Comparison of ENCODE assay signal across 2 cellular contexts in the genomic region with DNA sequence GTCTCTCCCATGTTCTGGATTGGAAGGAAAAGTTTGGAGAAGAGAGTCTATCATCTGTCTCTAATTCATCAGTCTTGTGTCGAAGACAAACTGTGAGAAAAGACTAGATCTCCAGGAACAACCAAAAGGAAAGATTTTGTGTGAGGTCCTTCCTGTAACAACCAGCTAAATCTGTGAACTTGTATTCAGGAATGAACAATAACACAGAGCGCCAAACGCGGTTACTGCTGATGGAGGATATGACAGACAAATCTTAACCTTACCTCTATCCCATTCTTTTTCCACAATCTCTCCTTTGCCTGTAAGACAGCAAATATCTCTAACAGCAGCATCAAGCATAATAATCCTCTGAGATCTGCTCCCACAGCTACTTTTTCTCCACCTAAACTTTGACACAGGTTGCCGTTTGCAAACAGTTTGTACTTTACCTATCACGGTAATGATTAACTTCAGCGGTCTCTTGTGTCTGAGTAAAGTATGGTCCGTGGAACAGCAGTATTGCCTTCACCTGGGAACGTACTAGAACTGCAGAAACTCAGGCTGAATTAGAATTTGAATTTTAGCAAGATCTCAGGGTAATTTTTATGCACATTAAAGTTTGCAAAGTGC.
TF ChIP-seq lines count a peak whose summit lies in the region.

No MANE protein-coding gene starts in this region.

TF ChIP-seq in H1, 55 proteins besides CTCF, POLR2A, EP300 and RAD21:
- no peak for TF ChIP-seq GABPA (IDR thresholded peaks at IDR 0.05; ENCODE audit: borderline replicate concordance, insufficient read depth, low read length)
- TF ChIP-seq RXRA (IDR thresholded peaks at IDR 0.05; ENCODE audit: insufficient read depth, low read depth, low read length), result no peak
- no peak for TF ChIP-seq CBX5 (IDR thresholded peaks at IDR 0.05; ENCODE audit: low read depth, low read length)
- TF ChIP-seq EZH2 (IDR thresholded peaks at IDR 0.05; ENCODE audit: low read depth, low read length, severe bottlenecking), result no peak

TF ChIP-seq in HepG2, 621 proteins besides CTCF, POLR2A, EP300 and RAD21 (continues in another document):
- TF ChIP-seq ADNP (CRISPR knock-in tag; IDR thresholded peaks at IDR 0.05) (no peak), ZNF558 (CRISPR knock-in tag; IDR thresholded peaks at IDR 0.05; ENCODE audit: borderline replicate concordance) (no peak), GABPA (IDR thresholded peaks at IDR 0.05; ENCODE audit: low read depth, low read length) (no peak), GABPA (CRISPR knock-in tag; IDR thresholded peaks at IDR 0.05; ENCODE audit: low read depth) (no peak), REPIN1 (CRISPR knock-in tag; IDR thresholded peaks at IDR 0.05; ENCODE audit: borderline replicate concordance, low read depth) (no peak), SALL2 (CRISPR knock-in tag; IDR thresholded peaks at IDR 0.05) (no peak), ZNF644 (CRISPR knock-in tag; IDR thresholded peaks at IDR 0.05; ENCODE audit: low read depth) (no peak), HNF4A (CRISPR knock-in tag; IDR thresholded peaks at IDR 0.05) (no peak), PRDM15 (CRISPR knock-in tag; IDR thresholded peaks at IDR 0.05) (0 out of 2 replicates have a peak, but pooled peaks have one; percentile 39), IRF9 (CRISPR knock-in tag; IDR thresholded peaks at IDR 0.05; ENCODE audit: borderline replicate concordance) (no peak), ZBTB1 (CRISPR knock-in tag; IDR thresholded peaks at IDR 0.05; ENCODE audit: borderline replicate concordance) (no peak), ZMYM4 (CRISPR knock-in tag; IDR thresholded peaks at IDR 0.05) (no peak), RFX1 (IDR thresholded peaks at IDR 0.05) (no peak), TAF1 (CRISPR knock-in tag; IDR thresholded peaks at IDR 0.05) (no peak), PITX1 (CRISPR knock-in tag; IDR thresholded peaks at IDR 0.05) (no peak), ZNF572 (CRISPR knock-in tag; IDR thresholded peaks at IDR 0.05) (no peak), ZNF317 (CRISPR knock-in tag; IDR thresholded peaks at IDR 0.05) (no peak), MIXL1 (CRISPR knock-in tag; IDR thresholded peaks at IDR 0.05) (0 out of 2 replicates have a peak, but pooled peaks have one; percentile 22), ZFP82 (CRISPR knock-in tag; IDR thresholded peaks at IDR 0.05; ENCODE audit: borderline replicate concordance) (no peak), ATF5 (CRISPR knock-in tag; IDR thresholded peaks at IDR 0.05; ENCODE audit: low read depth) (no peak), ZNF567 (CRISPR knock-in tag; IDR thresholded peaks at IDR 0.05; ENCODE audit: borderline replicate concordance) (no peak), ZNF891 (CRISPR knock-in tag; IDR thresholded peaks at IDR 0.05) (no peak), ATF7-NPFF (CRISPR knock-in tag; IDR thresholded peaks at IDR 0.05; ENCODE audit: low read depth) (no peak), HMG20B (CRISPR knock-in tag; conservative IDR thresholded peaks at IDR 0.05) (no peak), SKI (IDR thresholded peaks at IDR 0.05; ENCODE audit: partially characterized antibody) (no peak), ZNF234 (CRISPR knock-in tag; conservative IDR thresholded peaks at IDR 0.05) (no peak), NR0B2 (CRISPR knock-in tag; IDR thresholded peaks at IDR 0.05) (no peak), TEAD2 (CRISPR knock-in tag; IDR thresholded peaks at IDR 0.05) (no peak), BRF2 (CRISPR knock-in tag; IDR thresholded peaks at IDR 0.05) (no peak), PPARG (CRISPR knock-in tag; conservative IDR thresholded peaks at IDR 0.05) (0 out of 2 replicates have a peak, but pooled peaks have one; percentile 36), ZBTB7A (CRISPR knock-in tag; IDR thresholded peaks at IDR 0.05) (no peak)
- TF ChIP-seq, protein P1, sequence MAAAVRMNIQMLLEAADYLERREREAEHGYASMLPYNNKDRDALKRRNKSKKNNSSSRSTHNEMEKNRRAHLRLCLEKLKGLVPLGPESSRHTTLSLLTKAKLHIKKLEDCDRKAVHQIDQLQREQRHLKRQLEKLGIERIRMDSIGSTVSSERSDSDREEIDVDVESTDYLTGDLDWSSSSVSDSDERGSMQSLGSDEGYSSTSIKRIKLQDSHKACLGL (CRISPR knock-in tag; IDR thresholded peaks at IDR 0.05), result no peak
- TF ChIP-seq, protein P2, sequence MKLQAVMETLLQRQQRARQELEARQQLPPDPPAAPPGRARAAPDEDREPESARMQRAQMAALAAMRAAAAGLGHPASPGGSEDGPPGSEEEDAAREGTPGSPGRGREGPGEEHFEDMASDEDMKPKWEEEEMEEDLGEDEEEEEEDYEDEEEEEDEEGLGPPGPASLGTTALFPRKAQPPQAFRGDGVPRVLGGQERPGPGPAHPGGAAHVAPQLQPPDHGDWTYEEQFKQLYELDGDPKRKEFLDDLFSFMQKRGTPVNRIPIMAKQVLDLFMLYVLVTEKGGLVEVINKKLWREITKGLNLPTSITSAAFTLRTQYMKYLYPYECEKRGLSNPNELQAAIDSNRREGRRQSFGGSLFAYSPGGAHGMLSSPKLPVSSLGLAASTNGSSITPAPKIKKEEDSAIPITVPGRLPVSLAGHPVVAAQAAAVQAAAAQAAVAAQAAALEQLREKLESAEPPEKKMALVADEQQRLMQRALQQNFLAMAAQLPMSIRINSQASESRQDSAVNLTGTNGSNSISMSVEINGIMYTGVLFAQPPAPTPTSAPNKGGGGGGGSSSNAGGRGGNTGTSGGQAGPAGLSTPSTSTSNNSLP (IDR thresholded peaks at IDR 0.05; ENCODE audit: low read depth, low read length), result no peak
- TF ChIP-seq, protein P3, sequence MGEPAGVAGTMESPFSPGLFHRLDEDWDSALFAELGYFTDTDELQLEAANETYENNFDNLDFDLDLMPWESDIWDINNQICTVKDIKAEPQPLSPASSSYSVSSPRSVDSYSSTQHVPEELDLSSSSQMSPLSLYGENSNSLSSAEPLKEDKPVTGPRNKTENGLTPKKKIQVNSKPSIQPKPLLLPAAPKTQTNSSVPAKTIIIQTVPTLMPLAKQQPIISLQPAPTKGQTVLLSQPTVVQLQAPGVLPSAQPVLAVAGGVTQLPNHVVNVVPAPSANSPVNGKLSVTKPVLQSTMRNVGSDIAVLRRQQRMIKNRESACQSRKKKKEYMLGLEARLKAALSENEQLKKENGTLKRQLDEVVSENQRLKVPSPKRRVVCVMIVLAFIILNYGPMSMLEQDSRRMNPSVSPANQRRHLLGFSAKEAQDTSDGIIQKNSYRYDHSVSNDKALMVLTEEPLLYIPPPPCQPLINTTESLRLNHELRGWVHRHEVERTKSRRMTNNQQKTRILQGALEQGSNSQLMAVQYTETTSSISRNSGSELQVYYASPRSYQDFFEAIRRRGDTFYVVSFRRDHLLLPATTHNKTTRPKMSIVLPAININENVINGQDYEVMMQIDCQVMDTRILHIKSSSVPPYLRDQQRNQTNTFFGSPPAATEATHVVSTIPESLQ (CRISPR knock-in tag; conservative IDR thresholded peaks at IDR 0.05), result no peak
- TF ChIP-seq, protein P4, sequence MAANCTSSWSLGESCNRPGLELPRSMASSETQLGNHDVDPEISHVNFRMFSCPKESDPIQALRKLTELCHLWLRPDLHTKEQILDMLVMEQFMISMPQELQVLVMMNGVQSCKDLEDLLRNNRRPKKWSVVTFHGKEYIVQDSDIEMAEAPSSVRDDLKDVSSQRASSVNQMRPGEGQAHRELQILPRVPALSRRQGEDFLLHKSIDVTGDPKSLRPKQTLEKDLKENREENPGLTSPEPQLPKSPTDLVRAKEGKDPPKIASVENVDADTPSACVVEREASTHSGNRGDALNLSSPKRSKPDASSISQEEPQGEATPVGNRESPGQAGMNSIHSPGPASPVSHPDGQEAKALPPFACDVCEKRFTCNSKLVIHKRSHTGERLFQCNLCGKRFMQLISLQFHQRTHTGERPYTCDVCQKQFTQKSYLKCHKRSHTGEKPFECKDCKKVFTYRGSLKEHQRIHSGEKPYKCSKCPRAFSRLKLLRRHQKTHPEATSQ (CRISPR knock-in tag; IDR thresholded peaks at IDR 0.05; ENCODE audit: borderline replicate concordance), result no peak
- TF ChIP-seq, protein P5, sequence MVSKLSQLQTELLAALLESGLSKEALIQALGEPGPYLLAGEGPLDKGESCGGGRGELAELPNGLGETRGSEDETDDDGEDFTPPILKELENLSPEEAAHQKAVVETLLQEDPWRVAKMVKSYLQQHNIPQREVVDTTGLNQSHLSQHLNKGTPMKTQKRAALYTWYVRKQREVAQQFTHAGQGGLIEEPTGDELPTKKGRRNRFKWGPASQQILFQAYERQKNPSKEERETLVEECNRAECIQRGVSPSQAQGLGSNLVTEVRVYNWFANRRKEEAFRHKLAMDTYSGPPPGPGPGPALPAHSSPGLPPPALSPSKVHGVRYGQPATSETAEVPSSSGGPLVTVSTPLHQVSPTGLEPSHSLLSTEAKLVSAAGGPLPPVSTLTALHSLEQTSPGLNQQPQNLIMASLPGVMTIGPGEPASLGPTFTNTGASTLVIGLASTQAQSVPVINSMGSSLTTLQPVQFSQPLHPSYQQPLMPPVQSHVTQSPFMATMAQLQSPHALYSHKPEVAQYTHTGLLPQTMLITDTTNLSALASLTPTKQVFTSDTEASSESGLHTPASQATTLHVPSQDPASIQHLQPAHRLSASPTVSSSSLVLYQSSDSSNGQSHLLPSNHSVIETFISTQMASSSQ (IDR thresholded peaks at IDR 0.05; ENCODE audit: low read depth), result peak; percentile 84
- TF ChIP-seq, protein P5 (CRISPR knock-in tag; IDR thresholded peaks at IDR 0.05; ENCODE audit: borderline replicate concordance), result peak; percentile 73
